Comparison of ENCODE assay signal across 12 cellular contexts in the genomic region with DNA sequence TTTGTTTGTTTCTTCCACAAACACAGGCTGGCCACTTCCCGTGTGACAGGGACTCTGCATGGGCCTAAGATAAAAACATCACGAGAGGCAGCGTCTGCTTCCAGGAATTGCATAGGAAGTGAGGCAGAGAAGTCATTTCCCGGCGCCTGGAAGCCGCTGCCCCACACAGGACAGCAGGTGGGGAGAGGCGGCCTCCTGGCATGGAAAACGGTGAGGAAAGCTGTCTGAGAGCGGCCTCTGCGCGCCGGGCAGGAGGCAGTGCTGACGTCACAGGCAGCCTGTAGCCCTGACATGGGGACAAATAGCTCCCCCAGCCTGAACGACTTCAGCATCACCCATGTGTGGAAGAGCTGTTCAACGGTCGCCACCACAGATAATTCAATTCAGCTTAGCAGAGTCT.
A peak's percentile ranks its signal among the peaks of the same experiment; 100 is the strongest.
DNase-seq lines count a peak whose midpoint lies in the region; ATAC-seq and TF ChIP-seq lines count a peak whose summit lies in the region.
"Had no signal": no experiment of that assay in that cellular context is flagged by ENCODE, and none has a peak within 500 bp of the region (broad histone marks: within the 10 kb centered on the region; RNA-seq: fewer than 3 reads in every experiment).

No MANE protein-coding gene starts in this region.

- TF ChIP-seq CTCF in BE2C (IDR thresholded peaks at IDR 0.05; ENCODE audit: low read depth, low read length) = no peak
- TF ChIP-seq CTCF in fibroblast of lung (conservative IDR thresholded peaks at IDR 0.05 in 1 of 2, IDR thresholded peaks at IDR 0.05 in 1 of 2; ENCODE audit: low read depth in 1 of 2, low read length in 2 of 2) = no peak

- H3K9ac ChIP-seq in fibroblast of lung (ENCODE audit: insufficient read depth, low read length) = no peak overlapping the region
- H3K9ac ChIP-seq in mesendoderm (ENCODE audit: low read length) = no peak overlapping the region

- H3K27me3 ChIP-seq in BE2C (no peaks in the 10 kb centered on the region), fibroblast of lung (ENCODE audit: control insufficient read depth, insufficient read depth, low read length) (peaks cover 6% of the 10 kb centered on the region), mesendoderm (ENCODE audit: insufficient read depth, low read length, poor library complexity) (no peaks in the 10 kb centered on the region)

- no peak overlapping the region for H2BK120ac ChIP-seq in mesendoderm (ENCODE audit: low read depth, low read length)

- no peak overlapping the region for H2BK15ac ChIP-seq in mesendoderm (replicated peaks; ENCODE audit: low read depth)

- peak; percentile 21 for DNase-seq in BE2C
- peak; percentile 61 for DNase-seq in NCI-H510A treated with DMSO at 0.1 percent for 48 hours (lab: John Stamatoyannopoulos, UW)
- DNase-seq in fibroblast of lung (ENCODE audit: low read depth in 2 of 2) = peak; percentile 52 to 67
- DNase-seq in mesendoderm = peak; percentile 61
- no peak for DNase-seq in NCI-H2196 treated with DMSO at 0.1 percent for 48 hours (lab: John Stamatoyannopoulos, UW; ENCODE audit: unreplicated experiment)
- DNase-seq in GOT3 (lab: John Stamatoyannopoulos, UW) = no peak
- DNase-seq: Caco-2, NCI-H187 treated with DMSO at 0.1 percent for 48 hours had no signal

- no peak overlapping the region for H4K5ac ChIP-seq in mesendoderm (ENCODE audit: low read length)

- no peak overlapping the region for H3K23ac ChIP-seq in mesendoderm (ENCODE audit: low read length)

- no peak overlapping the region for H3K27ac ChIP-seq in fibroblast of lung (ENCODE audit: insufficient read depth, low read length)
- peak overlapping the region; percentile 21 for H3K27ac ChIP-seq in mesendoderm (ENCODE audit: low read depth, low read length)
- H3K27ac ChIP-seq: cardiac muscle cell had no signal

- no peak overlapping the region for H3K18ac ChIP-seq in mesendoderm (ENCODE audit: low read length)

- WGBS in mesendoderm (ENCODE audit: extremely low coverage, insufficient coverage, low lambda C conversion rate) = no CpG with 5 or more reads among the region's 16 CpGs

- H3K79me1 ChIP-seq in mesendoderm (ENCODE audit: low read length) = no peaks in the 10 kb centered on the region

- H3K9me3 ChIP-seq in BE2C (no peaks in the 10 kb centered on the region), fibroblast of lung (ENCODE audit: control insufficient read depth, insufficient read depth, low read depth, low read length) (no peaks in the 10 kb centered on the region)
- H3K9me3 ChIP-seq: HAP-1 had no signal

- H4K8ac ChIP-seq in mesendoderm (ENCODE audit: low read depth, low read length) = no peak overlapping the region

- H2BK5ac ChIP-seq in mesendoderm (ENCODE audit: low read length) = no peak overlapping the region

- ATAC-seq in GM18870 (IDR thresholded peaks at IDR 0.05; ENCODE audit: unreplicated experiment) (no peak), GM18511 (IDR thresholded peaks at IDR 0.05; ENCODE audit: unreplicated experiment) (no peak)

- H2AK5ac ChIP-seq in mesendoderm (ENCODE audit: low read length) = no peak overlapping the region

- H3K79me2 ChIP-seq in fibroblast of lung (ENCODE audit: control insufficient read depth, insufficient read depth, low read length) (no peaks in the 10 kb centered on the region), mesendoderm (ENCODE audit: control insufficient read depth, insufficient read depth, low read length) (no peaks in the 10 kb centered on the region)

- H4K20me1 ChIP-seq in fibroblast of lung (ENCODE audit: control insufficient read depth, extremely low read depth, insufficient read depth, low read length) = no peaks in the 10 kb centered on the region

- H3K36me3 ChIP-seq in BE2C = no peaks in the 10 kb centered on the region
- H3K36me3 ChIP-seq in fibroblast of lung (ENCODE audit: control insufficient read depth, insufficient read depth, low read length) = no peaks in the 10 kb centered on the region
- H3K36me3 ChIP-seq in mesendoderm (ENCODE audit: control insufficient read depth, insufficient read depth, low read length) = no peaks in the 10 kb centered on the region
- H3K36me3 ChIP-seq: cardiac muscle cell, HAP-1 had no signal

- no peaks in the 10 kb centered on the region for H3K4me1 ChIP-seq in BE2C
- H3K4me1 ChIP-seq in fibroblast of lung (ENCODE audit: control insufficient read depth, extremely low read depth, insufficient read depth, low read length) = peaks cover 25% of the 10 kb centered on the region
- peaks cover 11% of the 10 kb centered on the region for H3K4me1 ChIP-seq in mesendoderm (ENCODE audit: control insufficient read depth, low read depth, low read length)
- H3K4me1 ChIP-seq: Caco-2, HAP-1 had no signal

- no peak overlapping the region for H3K4ac ChIP-seq in mesendoderm (ENCODE audit: low read depth, low read length)

- no peak overlapping the region for H2AFZ ChIP-seq in fibroblast of lung (ENCODE audit: low read length)

- H3K4me2 ChIP-seq in fibroblast of lung (ENCODE audit: extremely low read depth, insufficient read depth, low read length) (peak overlapping the region; percentile 77), mesendoderm (ENCODE audit: low read length) (no peak overlapping the region)

- H3K56ac ChIP-seq in mesendoderm (ENCODE audit: low read length) = peak overlapping the region; percentile 66

- H3K4me3 ChIP-seq in BE2C (ENCODE audit: low read depth, low read length) = no peak overlapping the region
- H3K4me3 ChIP-seq in fibroblast of lung (replicated peaks in 1 of 4; ENCODE audit: control extremely low read depth in 1 of 4, insufficient read depth in 1 of 4, low read depth in 3 of 4, low read length in 4 of 4) = no peak overlapping the region
- H3K4me3 ChIP-seq in mesendoderm (ENCODE audit: low read length) = no peak overlapping the region
- H3K4me3 ChIP-seq: cardiac muscle cell, HAP-1 had no signal

Comparison
In these comparisons a context has a peak if more than half of its experiments do, and no peak if none do; other contexts are left out.
1. DNase-seq: peak in BE2C (single experiment), NCI-H510A treated with DMSO at 0.1 percent for 48 hours (single experiment), fibroblast of lung (2 of 2) and mesendoderm (single experiment); none in NCI-H2196 treated with DMSO at 0.1 percent for 48 hours (single experiment) and GOT3 (single experiment).